ENCODE assay signal across 33 cellular contexts in the genomic region with DNA sequence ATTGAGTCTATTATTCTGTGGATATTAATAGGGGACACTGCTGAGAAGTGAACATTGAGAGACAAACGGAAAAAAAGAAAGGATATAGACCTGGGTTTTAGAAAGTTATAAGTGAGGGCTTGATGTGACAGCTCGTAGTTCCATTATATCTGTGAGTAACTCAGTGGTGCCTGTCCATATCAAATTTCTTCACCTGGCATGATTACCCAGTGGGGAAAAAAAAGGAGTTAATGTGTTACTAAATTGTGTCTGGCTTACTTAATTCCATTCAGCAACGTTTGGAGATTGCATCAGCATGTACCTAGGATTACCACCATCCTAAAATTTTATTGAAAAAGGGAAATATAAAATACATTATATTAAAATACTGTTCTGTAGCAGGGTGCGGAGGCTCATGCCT.
"Had no signal": no experiment of that assay in that cellular context is flagged by ENCODE, and none has a peak within 500 bp of the region (broad histone marks: within the 10 kb centered on the region; RNA-seq: fewer than 3 reads in every experiment).

No MANE protein-coding gene starts in this region.

- FAIRE-seq: astrocyte, TTC549 had no signal

- H3K27me3 ChIP-seq: adrenal gland, body of pancreas, brain microvascular endothelial cell, breast epithelium had no signal

- H3K27ac ChIP-seq: adrenal gland, body of pancreas, brain microvascular endothelial cell, breast epithelium, VCaP had no signal

- H3K9me3 ChIP-seq: adrenal gland, body of pancreas, breast epithelium had no signal

- DNase-seq: activated B cell treated with CpG ODN at 0.5 μM for 24 hours; activated CD4-positive, alpha-beta memory T cell treated with anti-CD3 and anti-CD28 coated beads for 36 hours; activated CD4-positive, alpha-beta T cell treated with anti-CD3 and anti-CD28 coated beads for 4 hours; activated CD4-positive, alpha-beta T cell treated with anti-CD3 and anti-CD28 coated beads, Interleukin-2, amount 10 ng/mL, durations not matched to agents 24 days and 14 days; activated CD4-positive, alpha-beta T cell treated with anti-CD3 and anti-CD28 coated beads, Interleukin-2, amount 50 U/mL, for 1 hour; activated CD4-positive, alpha-beta T cell treated with anti-CD3 and anti-CD28 coated beads, Interleukin-2, amount 50 U/mL, for 4 hours; activated CD4-positive, CD25-positive, alpha-beta regulatory T cell treated with anti-CD3 and anti-CD28 coated beads, Interleukin-2, amount 50 U/mL, for 72 hours; activated CD8-positive, alpha-beta memory T cell treated with anti-CD3 and anti-CD28 coated beads, Interleukin-2, amount 50 U/mL, for 4 hours; activated CD8-positive, alpha-beta T cell treated with anti-CD3 and anti-CD28 coated beads for 36 hours; activated effector memory CD4-positive, alpha-beta T cell treated with anti-CD3 and anti-CD28 coated beads, Interleukin-2, amount 50 U/mL, for 16 hours; activated gamma-delta T cell treated with Interleukin-2 at 50 U/mL for 16 hours; activated naive CD4-positive, alpha-beta T cell; activated naive CD4-positive, alpha-beta T cell treated with anti-CD3 and anti-CD28 coated beads for 36 hours; activated naive CD4-positive, alpha-beta T cell treated with anti-CD3 and anti-CD28 coated beads, Interleukin-2, amount 50 U/mL, for 16 hours; activated naive CD8-positive, alpha-beta T cell treated with anti-CD3 and anti-CD28 coated beads for 36 hours; activated T-cell treated with anti-CD3 and anti-CD28 coated beads for 4 hours; activated T-cell treated with anti-CD3 and anti-CD28 coated beads, Interleukin-2, amount 50 U/mL, for 1 hour; activated T-cell treated with anti-CD3 and anti-CD28 coated beads, Interleukin-2, amount 50 U/mL, for 4 hours; activated T-cell treated with anti-CD3 and anti-CD28 coated beads, Interleukin-2, amount 50 U/mL, for 72 hours; adrenal gland; amniotic stem cell; aorta; body of pancreas; brain microvascular endothelial cell; central memory CD4-positive, alpha-beta T cell; T-helper 2 cell; T-helper 9 cell had no signal

- H3K36me3 ChIP-seq: adrenal gland, brain microvascular endothelial cell, breast epithelium had no signal

- H3K4me1 ChIP-seq: adrenal gland, body of pancreas, breast epithelium had no signal

- H3K4me3 ChIP-seq: adrenal gland, body of pancreas, breast epithelium had no signal

- ATAC-seq: activated CD8-positive, alpha-beta T cell treated with anti-CD3 and anti-CD28 coated beads for 36 hours; activated naive CD4-positive, alpha-beta T cell treated with anti-CD3 and anti-CD28 coated beads, Interleukin-2, amount 50 U/mL, for 72 hours; activated T-cell treated with anti-CD3 and anti-CD28 coated beads, Interleukin-2, amount 50 U/mL, for 4 hours; activated T-cell treated with anti-CD3 and anti-CD28 coated beads, Interleukin-2, amount 50 U/mL, for 72 hours; activated T-helper 17 cell treated with anti-CD3 and anti-CD28 coated beads, Interleukin-2, amount 50 U/mL, for 72 hours; body of pancreas had no signal
